ENCODE assay signal across 13 cellular contexts in the genomic region with DNA sequence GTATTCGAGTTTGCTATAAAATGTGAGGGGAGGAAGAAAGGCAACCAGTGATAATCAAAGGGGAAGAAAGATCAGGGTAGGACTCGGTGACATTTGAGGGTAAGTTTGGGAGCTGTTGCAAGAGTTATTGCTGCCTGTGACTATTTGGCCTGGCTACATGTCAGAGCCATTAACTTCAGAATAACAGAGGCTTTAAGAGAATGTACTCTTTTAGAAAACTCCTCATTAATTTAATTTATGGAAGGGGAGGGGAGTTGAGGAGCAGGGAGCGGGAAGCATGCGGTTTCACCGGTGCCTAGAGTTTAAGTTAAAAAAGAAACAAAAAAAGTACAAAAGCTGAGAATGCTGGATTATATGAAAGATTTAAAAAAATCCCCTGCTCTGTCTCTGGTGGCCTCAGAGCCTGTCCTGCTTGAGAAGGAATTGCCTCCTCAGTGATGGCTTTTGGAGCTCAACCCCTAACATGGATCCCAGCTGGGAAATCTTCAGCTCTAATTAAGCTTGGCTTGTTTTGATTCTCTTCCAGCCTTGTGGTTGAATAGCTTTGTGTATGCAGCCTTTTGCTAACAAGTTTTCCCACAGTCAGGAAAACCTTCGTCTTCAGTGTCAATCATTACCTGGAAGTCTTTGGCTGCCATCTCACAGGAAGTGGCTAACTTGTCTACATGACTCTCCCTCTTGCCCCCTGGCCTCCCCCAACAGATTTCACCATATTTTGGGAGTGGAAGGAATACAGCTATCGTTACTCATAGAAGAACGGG.
A peak's percentile ranks its signal among the peaks of the same experiment; 100 is the strongest.
DNase-seq lines count a peak whose midpoint lies in the region; ATAC-seq and TF ChIP-seq lines count a peak whose summit lies in the region.
"Had no signal": no experiment of that assay in that cellular context is flagged by ENCODE, and none has a peak within 500 bp of the region (broad histone marks: within the 10 kb centered on the region; RNA-seq: fewer than 3 reads in every experiment).

No MANE protein-coding gene starts in this region.

- H3K9me3 ChIP-seq in osteoblast (ENCODE audit: low read depth, low read length), result no peaks in the 10 kb centered on the region
- H3K9me3 ChIP-seq: right atrium auricular region had no signal

- H3K4me1 ChIP-seq in osteoblast (ENCODE audit: insufficient read depth, low read length), result peaks cover 8% of the 10 kb centered on the region
- H3K4me1 ChIP-seq: right atrium auricular region had no signal

- H4K20me1 ChIP-seq in osteoblast (ENCODE audit: insufficient read depth, low read length), result no peaks in the 10 kb centered on the region

- no peaks in the 10 kb centered on the region for H3K27me3 ChIP-seq in osteoblast (ENCODE audit: insufficient read depth, low read length)

- H3K27ac ChIP-seq in osteoblast (ENCODE audit: low read depth, low read length), result no peak overlapping the region
- H3K27ac ChIP-seq: right atrium auricular region had no signal

- H3K79me2 ChIP-seq in osteoblast (ENCODE audit: insufficient read depth, low read length), result no peaks in the 10 kb centered on the region

- no peak for ATAC-seq in GM18867 (IDR thresholded peaks at IDR 0.05; ENCODE audit: unreplicated experiment)
- ATAC-seq: CD8-positive, alpha-beta T cell; Right ventricle myocardium inferior had no signal

- peak overlapping the region; percentile 74 for H2AFZ ChIP-seq in osteoblast (ENCODE audit: low read length)

- no peak overlapping the region for H3K4me3 ChIP-seq in epithelial cell of proximal tubule (ENCODE audit: low read depth, low read length)
- no peak overlapping the region for H3K4me3 ChIP-seq in osteoblast (ENCODE audit: insufficient read depth, low read length)
- H3K4me3 ChIP-seq: right atrium auricular region had no signal

- DNase-seq in Daoy (ENCODE audit: low read depth) (peak; percentile 80), epithelial cell of proximal tubule (ENCODE audit: low read depth) (peak; percentile 95), osteoblast (ENCODE audit: insufficient read length, low spot score, missing footprints) (no peak), NCI-H1930 (lab: John Stamatoyannopoulos, UW) (no peak), SHP77 (lab: John Stamatoyannopoulos, UW) (no peak)
- no peak for DNase-seq in activated T-cell treated with anti-CD3 and anti-CD28 coated beads, Interleukin-2, amount 50 U/mL, for 48 hours
- DNase-seq: CD8-positive, alpha-beta T cell; NCI-H1105; NCI-H524 had no signal

- H3K4me2 ChIP-seq in osteoblast (ENCODE audit: insufficient read depth, low read length), result peak overlapping the region; percentile 37

- no peaks in the 10 kb centered on the region for H3K36me3 ChIP-seq in osteoblast (ENCODE audit: insufficient read depth, low read length)
- H3K36me3 ChIP-seq: right atrium auricular region had no signal

- no peak for TF ChIP-seq CTCF in epithelial cell of proximal tubule (conservative IDR thresholded peaks at IDR 0.05; ENCODE audit: low read depth, low read length)
- no peak for TF ChIP-seq CTCF in osteoblast (IDR thresholded peaks at IDR 0.05; ENCODE audit: extremely low read depth, low read depth, low read length)

TF ChIP-seq in PFSK-1, 5 proteins besides CTCF, POLR2A, EP300 and RAD21:
- TF ChIP-seq REST (IDR thresholded peaks at IDR 0.05; ENCODE audit: insufficient read depth in 1 of 2, low read depth in 2 of 2, low read length in 2 of 2) (peak in 1 of 2 experiments; percentile 50; a peak in 1 of 4 replicates), POLR2AphosphoS5 (IDR thresholded peaks at IDR 0.05; ENCODE audit: low read depth, low read length) (no peak), SIN3A (IDR thresholded peaks at IDR 0.05; ENCODE audit: borderline replicate concordance, insufficient read depth, low read length) (peak; percentile 57; the same call in 1 of the 2 replicates), TAF1 (IDR thresholded peaks at IDR 0.05; ENCODE audit: borderline replicate concordance, insufficient read depth, low read length) (0 out of 2 replicates have a peak, but pooled peaks have one; percentile 2)

Comparison
In these comparisons a context has a peak if more than half of its experiments do, and no peak if none do; other contexts are left out.
1. DNase-seq: peak in Daoy (single experiment) and epithelial cell of proximal tubule (single experiment); none in osteoblast (single experiment), NCI-H1930 (0 of 2), SHP77 (0 of 2) and activated T-cell treated with anti-CD3 and anti-CD28 coated beads, Interleukin-2, amount 50 U/mL, for 48 hours (0 of 2).